ENCODE assay signal across 1 cellular context in the genomic region with DNA sequence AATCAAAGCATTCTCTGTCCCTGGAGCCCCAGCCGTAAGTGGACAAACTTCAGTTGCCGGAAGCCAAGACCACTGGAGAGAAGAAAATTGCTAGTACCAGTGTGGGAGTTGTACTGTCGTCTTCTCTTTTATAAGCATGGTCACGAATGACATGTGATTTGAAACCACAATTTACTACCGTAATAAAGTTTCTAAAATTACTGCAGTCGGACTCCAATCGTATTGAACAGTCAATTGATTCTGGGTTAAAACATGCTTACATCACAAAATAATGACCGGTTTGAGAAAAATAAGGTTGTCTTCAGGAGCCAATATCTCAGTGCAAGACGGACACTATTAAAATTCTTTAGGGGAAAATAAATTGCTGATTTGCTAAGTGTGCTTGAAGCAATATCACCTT.
TF ChIP-seq lines count a peak whose summit lies in the region.

No MANE protein-coding gene starts in this region.

TF ChIP-seq in HEK293, 187 proteins besides CTCF, POLR2A, EP300 and RAD21 (continued from another document):
- TF ChIP-seq, protein P1, sequence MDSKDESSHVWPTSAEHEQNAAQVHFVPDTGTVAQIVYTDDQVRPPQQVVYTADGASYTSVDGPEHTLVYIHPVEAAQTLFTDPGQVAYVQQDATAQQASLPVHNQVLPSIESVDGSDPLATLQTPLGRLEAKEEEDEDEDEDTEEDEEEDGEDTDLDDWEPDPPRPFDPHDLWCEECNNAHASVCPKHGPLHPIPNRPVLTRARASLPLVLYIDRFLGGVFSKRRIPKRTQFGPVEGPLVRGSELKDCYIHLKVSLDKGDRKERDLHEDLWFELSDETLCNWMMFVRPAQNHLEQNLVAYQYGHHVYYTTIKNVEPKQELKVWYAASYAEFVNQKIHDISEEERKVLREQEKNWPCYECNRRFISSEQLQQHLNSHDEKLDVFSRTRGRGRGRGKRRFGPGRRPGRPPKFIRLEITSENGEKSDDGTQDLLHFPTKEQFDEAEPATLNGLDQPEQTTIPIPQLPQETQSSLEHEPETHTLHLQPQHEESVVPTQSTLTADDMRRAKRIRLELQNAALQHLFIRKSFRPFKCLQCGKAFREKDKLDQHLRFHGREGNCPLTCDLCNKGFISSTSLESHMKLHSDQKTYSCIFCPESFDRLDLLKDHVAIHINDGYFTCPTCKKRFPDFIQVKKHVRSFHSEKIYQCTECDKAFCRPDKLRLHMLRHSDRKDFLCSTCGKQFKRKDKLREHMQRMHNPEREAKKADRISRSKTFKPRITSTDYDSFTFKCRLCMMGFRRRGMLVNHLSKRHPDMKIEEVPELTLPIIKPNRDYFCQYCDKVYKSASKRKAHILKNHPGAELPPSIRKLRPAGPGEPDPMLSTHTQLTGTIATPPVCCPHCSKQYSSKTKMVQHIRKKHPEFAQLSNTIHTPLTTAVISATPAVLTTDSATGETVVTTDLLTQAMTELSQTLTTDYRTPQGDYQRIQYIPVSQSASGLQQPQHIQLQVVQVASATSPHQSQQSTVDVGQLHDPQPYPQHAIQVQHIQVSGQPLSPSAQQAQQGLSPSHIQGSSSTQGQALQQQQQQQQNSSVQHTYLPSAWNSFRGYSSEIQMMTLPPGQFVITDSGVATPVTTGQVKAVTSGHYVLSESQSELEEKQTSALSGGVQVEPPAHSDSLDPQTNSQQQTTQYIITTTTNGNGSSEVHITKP (tag by site-specific recombination; IDR thresholded peaks at IDR 0.05), result no peak
- TF ChIP-seq ZNF132 (tag by site-specific recombination; IDR thresholded peaks at IDR 0.05; ENCODE audit: borderline replicate concordance) (no peak), WT1 (tag by site-specific recombination; IDR thresholded peaks at IDR 0.05) (0 out of 2 replicates have a peak, but pooled peaks have one; percentile 16), ZNF510 (tag by site-specific recombination; IDR thresholded peaks at IDR 0.05; ENCODE audit: insufficient replicate concordance) (no peak), GLI2 (tag by site-specific recombination; IDR thresholded peaks at IDR 0.05; ENCODE audit: borderline replicate concordance, low read depth) (no peak), PRDM1 (tag by site-specific recombination; IDR thresholded peaks at IDR 0.05) (no peak), GLIS2 (tag by site-specific recombination; IDR thresholded peaks at IDR 0.05) (no peak), SCRT2 (tag by site-specific recombination; IDR thresholded peaks at IDR 0.05) (no peak)
